In genomic region chr19:18433735-18434398, GRCh38 we compare ENCODE assay signal across 10 cellular contexts. TPM values are rescaled to one million over a fixed set of nuclear protein-coding genes. Genes with fewer than 3 reads are reported as not detected.
DNase-seq lines count a peak whose midpoint lies in the region; ATAC-seq and TF ChIP-seq lines count a peak whose summit lies in the region.
"Had no signal": no experiment of that assay in that cellular context is flagged by ENCODE, and none has a peak within 500 bp of the region (broad histone marks: within the 10 kb centered on the region; RNA-seq: fewer than 3 reads in every experiment).

No MANE protein-coding gene starts in this region.

- POLR2A ChIA-PET in AG04449 (lab: Yijun Ruan, JAX), result no interaction called here

- peak overlapping the region; percentile 22 for H3K9ac ChIP-seq in HUES6 (ENCODE audit: low read length)

- H3K36me3 ChIP-seq in HUES6 (ENCODE audit: control insufficient read depth, insufficient read depth, low read length), result peaks cover 20% of the 10 kb centered on the region

- no peaks in the 10 kb centered on the region for H3K9me3 Mint-ChIP-seq in central memory CD8-positive, alpha-beta T cell
- H3K9me3 Mint-ChIP-seq in mesothelial cell of epicardium, result no peaks in the 10 kb centered on the region

- H3K4me3 ChIP-seq in AG04449 (ENCODE audit: low read depth, low read length), result peak overlapping the region; percentile 8
- peak overlapping the region; percentile 63 for H3K4me3 ChIP-seq in HUES6 (ENCODE audit: low read depth, low read length)

- no peaks in the 10 kb centered on the region for H3K9me3 ChIP-seq in HUES6 (ENCODE audit: control insufficient read depth, insufficient read depth, low read depth, low read length)

- peaks cover 9% of the 10 kb centered on the region for H3K4me1 Mint-ChIP-seq in central memory CD8-positive, alpha-beta T cell
- H3K4me1 Mint-ChIP-seq in mesothelial cell of epicardium, result peaks cover 41% of the 10 kb centered on the region

- peaks cover 25% of the 10 kb centered on the region for H3K36me3 Mint-ChIP-seq in central memory CD8-positive, alpha-beta T cell (ENCODE audit: insufficient read depth)
- peaks cover 2% of the 10 kb centered on the region for H3K36me3 Mint-ChIP-seq in mesothelial cell of epicardium

- no peaks in the 10 kb centered on the region for H3K27me3 Mint-ChIP-seq in central memory CD8-positive, alpha-beta T cell
- no peaks in the 10 kb centered on the region for H3K27me3 Mint-ChIP-seq in mesothelial cell of epicardium (ENCODE audit: low read depth)

- no peaks in the 10 kb centered on the region for H3K27me3 ChIP-seq in HUES6 (ENCODE audit: control insufficient read depth, insufficient read depth, low read length)

- ATAC-seq in central memory CD8-positive, alpha-beta T cell (replicated peaks; ENCODE audit: extremely low read depth, poor library complexity, severe bottlenecking), result no peak
- ATAC-seq in HG02678 (IDR thresholded peaks at IDR 0.05; ENCODE audit: unreplicated experiment) (no peak), HG03460 (IDR thresholded peaks at IDR 0.05; ENCODE audit: unreplicated experiment) (no peak)

- CTCF ChIA-PET in AG04449 (lab: Yijun Ruan, JAX), result interaction anchor here (1.0 to 1.4 kb wide), 2 partner anchors 15 to 23 kb away, joined by 3 to 5 read pairs; partner anchors contain the start of gene SSBP4

- H3K27ac Mint-ChIP-seq in central memory CD8-positive, alpha-beta T cell (ENCODE audit: low read depth), result peak overlapping the region; percentile 79
- H3K27ac Mint-ChIP-seq in mesothelial cell of epicardium, result peak overlapping the region; percentile 86

- TF ChIP-seq CTCF in AG04449 (IDR thresholded peaks at IDR 0.05; ENCODE audit: insufficient read depth, low read length, missing control alignments) (no peak), mesothelial cell of epicardium (IDR thresholded peaks at IDR 0.05; ENCODE audit: unreplicated experiment) (no peak)

- peaks cover 48% of the 10 kb centered on the region for H3K4me1 ChIP-seq in HUES6 (ENCODE audit: control insufficient read depth, insufficient read depth, low read length)

- DNase-seq in AG04449 (ENCODE audit: low read depth, low spot score), result no peak
- DNase-seq in central memory CD8-positive, alpha-beta T cell (ENCODE audit: low spot score in 2 of 2), result no peak
- DNase-seq in mesothelial cell of epicardium (ENCODE audit: low spot score in 2 of 2, unreplicated experiment in 2 of 2), result no peak
- no peak for DNase-seq in hippocampal formation (lab: John Stamatoyannopoulos, UW)
- no peak for DNase-seq in kidney tubule cell (ENCODE audit: low spot score)
- DNase-seq: NCI-H345 had no signal

- H3K4me3 Mint-ChIP-seq in central memory CD8-positive, alpha-beta T cell, result peak overlapping the region; percentile 63
- peak overlapping the region; percentile 75 for H3K4me3 Mint-ChIP-seq in mesothelial cell of epicardium

- no peak overlapping the region for H3K27ac ChIP-seq in HUES6 (ENCODE audit: low read depth, low read length)

RNA-seq across cellular contexts. Expression of gene ISYNA1, which starts 4.1 kb away (rescaled TPM):
- total RNA-seq in mesothelial cell of epicardium, result 795 to 833 TPM (median 826 TPM) in 3 replicates

RNA-seq across cellular contexts. Expression of gene SSBP4, which starts 14.7 kb away (rescaled TPM):
- 120 to 123 TPM (median 121 TPM) in 3 replicates for total RNA-seq in mesothelial cell of epicardium

RNA-seq across cellular contexts. Expression of gene LRRC25, which starts 36.4 kb away (rescaled TPM):
- 0.18 to 0.29 TPM in 2 of 3 replicates, not detected in the other for total RNA-seq in mesothelial cell of epicardium
- total RNA-seq: lung microvascular endothelial cell had no signal

RNA-seq across cellular contexts. Expression of gene GDF15, which starts 47.9 kb away (rescaled TPM):
- 3.2 to 4.7 TPM (median 3.9 TPM) in 3 replicates for total RNA-seq in mesothelial cell of epicardium
